29 cellular contexts compared by ENCODE assay signal in the genomic region with DNA sequence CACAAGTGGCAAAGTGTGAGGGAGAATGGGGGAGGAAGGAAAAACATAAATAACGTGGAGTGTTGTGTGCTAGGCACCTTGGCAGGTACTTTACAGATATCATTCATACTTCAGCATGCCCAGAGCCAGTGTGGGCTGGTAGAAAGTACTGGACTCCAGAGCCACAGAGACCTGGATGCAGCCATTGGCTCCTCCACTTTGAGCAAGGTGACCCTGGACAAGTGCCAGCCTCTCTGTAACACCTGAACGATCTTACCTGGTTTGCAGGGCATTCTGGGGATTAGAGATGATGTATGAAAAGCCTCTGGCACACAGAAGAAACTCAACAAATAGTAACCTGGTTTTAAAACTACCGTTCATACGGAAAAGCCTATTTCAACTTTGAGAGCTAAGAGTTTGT. TPM values are rescaled to one million over a fixed set of nuclear protein-coding genes. Genes with fewer than 3 reads are reported as not detected.
"Had no signal": no experiment of that assay in that cellular context is flagged by ENCODE, and none has a peak within 500 bp of the region (broad histone marks: within the 10 kb centered on the region; RNA-seq: fewer than 3 reads in every experiment).

No MANE protein-coding gene starts in this region.

- DNase-seq: cortex of kidney; effector memory CD8-positive, alpha-beta T cell; erythroblast; esophagus squamous epithelium; foreskin melanocyte; glutamatergic neuron; heart right ventricle; hippocampal formation; immature natural killer cell; islet precursor cell; kidney glomerular epithelial cell; left colon; left ventricle myocardium superior; lower lobe of right lung; natural killer cell; pancreas; right lobe of liver; stimulated activated CD4-positive, alpha-beta T cell treated with anti-CD3 and anti-CD28 coated beads, Interleukin-12 subunit alpha, Interleukin-12 subunit beta, amount 100 ng/mL, for 4 hours; stimulated activated CD4-positive, alpha-beta T cell treated with anti-CD3 and anti-CD28 coated beads, Interleukin-1b, Interleukin-23, amount 100 ng/mL, for 48 hours; stimulated activated CD4-positive, alpha-beta T cell treated with anti-CD3 and anti-CD28 coated beads, Interleukin-4, amount 100 ng/mL, for 1 hour; stimulated activated CD8-positive, alpha-beta memory T cell treated with anti-CD3 and anti-CD28 coated beads, Interleukin-4, amount 100 ng/mL, for 48 hours; stimulated activated naive CD4-positive, alpha-beta T cell; stimulated activated naive CD8-positive, alpha-beta T cell treated with anti-CD3 and anti-CD28 coated beads, Interleukin-15, amount 100 ng/mL, for 72 hours; trophoblast cell had no signal

- H3K27me3 ChIP-seq: heart right ventricle, pancreas, right lobe of liver, suprapubic skin, vagina had no signal

- H3K4me1 ChIP-seq: esophagus squamous epithelium, heart right ventricle, lower lobe of right lung, pancreas, right lobe of liver, suprapubic skin, vagina had no signal

- H3K36me3 ChIP-seq: esophagus squamous epithelium, heart right ventricle, lower lobe of right lung, neutrophil, pancreas, right lobe of liver, suprapubic skin, vagina had no signal

- ATAC-seq: effector memory CD8-positive, alpha-beta T cell; heart right ventricle; left colon; left ventricle myocardium superior; lower lobe of right lung; natural killer cell; pancreas; right lobe of liver; stimulated activated naive CD8-positive, alpha-beta T cell treated with anti-CD3 and anti-CD28 coated beads, Interleukin-15, amount 100 ng/mL, for 72 hours had no signal

- FAIRE-seq: endometrium, pancreas had no signal

- H3K4me3 ChIP-seq: esophagus squamous epithelium, heart right ventricle, lower lobe of right lung, pancreas, right lobe of liver, smooth muscle cell, suprapubic skin, vagina had no signal

- H3K9me3 ChIP-seq: esophagus squamous epithelium, heart right ventricle, lower lobe of right lung, neutrophil, pancreas, right lobe of liver, suprapubic skin, vagina had no signal

- H3K27ac ChIP-seq: esophagus squamous epithelium, heart right ventricle, lower lobe of right lung, neutrophil, pancreas, right lobe of liver, suprapubic skin, vagina had no signal

RNA-seq across cellular contexts. Expression of a gene that starts 6.3 kb away (rescaled TPM):
- total RNA-seq: right lobe of liver, smooth muscle cell, vagina had no signal
